In the genomic region with DNA sequence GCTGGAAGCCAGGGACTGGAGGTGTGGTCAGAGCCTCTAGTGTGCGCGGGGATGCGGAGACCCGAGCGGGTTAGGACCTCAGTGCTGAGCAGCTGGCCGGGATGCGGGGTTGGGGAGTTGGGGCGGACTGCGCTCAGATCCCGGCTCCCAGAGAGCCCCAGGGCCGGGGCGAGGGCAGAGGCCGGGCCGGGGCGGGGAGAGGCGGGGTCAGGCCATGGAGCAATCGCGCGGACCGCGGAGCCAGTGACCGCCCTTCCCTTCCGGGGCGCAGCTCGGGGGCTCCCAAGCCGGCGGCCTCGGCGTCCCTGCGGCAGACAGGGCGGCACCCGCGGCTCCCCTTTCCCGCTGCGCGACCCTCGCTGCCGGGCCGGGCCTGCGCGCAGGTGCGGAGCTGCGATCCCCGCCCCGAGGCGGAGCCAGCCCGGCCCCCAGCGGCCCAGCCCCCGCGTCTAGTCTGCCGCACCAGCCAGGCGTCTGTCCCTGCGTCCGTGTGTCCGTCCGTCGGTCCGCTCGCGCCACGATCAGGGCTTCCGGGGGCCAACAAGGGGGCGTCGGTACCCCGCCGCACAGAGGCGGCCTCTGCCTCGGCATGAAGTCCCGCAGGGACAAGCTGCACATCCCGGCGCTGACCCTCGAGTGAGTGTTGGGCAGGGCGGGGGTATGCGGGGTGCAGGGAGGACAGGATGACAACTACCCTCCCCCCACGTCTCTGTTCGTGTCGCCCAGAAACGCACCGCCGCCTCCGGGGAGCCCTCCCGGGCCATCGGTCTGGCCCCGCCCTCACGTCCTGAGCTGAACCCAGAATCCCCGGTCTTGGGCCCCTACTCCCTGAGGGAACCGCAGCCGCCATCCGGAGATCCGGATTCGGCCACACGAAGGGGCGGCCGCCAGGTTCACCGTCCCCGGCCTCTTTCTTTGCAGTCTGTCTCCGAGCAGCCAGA, we compare ENCODE assay signal across 8 cellular contexts. TPM values are rescaled to one million over a fixed set of nuclear protein-coding genes. Genes with fewer than 3 reads are reported as not detected.
DNase-seq lines count a peak whose midpoint lies in the region; ATAC-seq and TF ChIP-seq lines count a peak whose summit lies in the region.

No MANE protein-coding gene starts in this region.

- H3K4me3 Mint-ChIP-seq in CD4-positive, alpha-beta T cell = peak overlapping the region; percentile 86
- peak overlapping the region; percentile 71 for H3K4me3 Mint-ChIP-seq in activated CD4-positive, alpha-beta T cell treated with anti-CD3 and anti-CD28 coated beads, Interleukin-2, amount 10 ng/mL, durations not matched to agents 7 days and 5 days

- peak; percentile 77 for ATAC-seq in CD4-positive, alpha-beta T cell (ENCODE audit: poor library complexity)
- peak; percentile 41 for ATAC-seq in HG03432 (IDR thresholded peaks at IDR 0.05; ENCODE audit: unreplicated experiment)

- DNase-seq in CD4-positive, alpha-beta T cell = peak in 6 of 10 experiments; percentile 21 to 63 (median 48)
- peak; percentile 46 for DNase-seq in activated CD4-positive, alpha-beta T cell treated with anti-CD3 and anti-CD28 coated beads, Interleukin-2, amount 10 ng/mL, durations not matched to agents 7 days and 5 days
- peak; percentile 33 for DNase-seq in epidermal melanocyte (ENCODE audit: insufficient read length, low spot score)
- no peak for DNase-seq in dedifferentiated amniotic fluid mesenchymal stem cell (ENCODE audit: extremely low spot score)
- no peak for DNase-seq in NCI-H1048 (lab: John Stamatoyannopoulos, UW)

- H3K27ac ChIP-seq in CD4-positive, alpha-beta T cell (ENCODE audit: low read depth, low read length) = peak overlapping the region; percentile 29
- peak overlapping the region; percentile 53 for H3K27ac ChIP-seq in muscle layer of duodenum (ENCODE audit: low read length)
- H3K27ac ChIP-seq in thymus (ENCODE audit: low read depth) = peak overlapping the region; percentile 26

- CTCF ChIA-PET in CD4-positive, alpha-beta T cell (lab: Charles Lee) = interaction anchor here (1.3 to 2.3 kb wide), 3 partner anchors 42 to 58 kb away, joined by 5 to 8 read pairs (median 6); a partner anchor contains a TSS
- CTCF ChIA-PET in activated CD4-positive, alpha-beta T cell treated with anti-CD3 and anti-CD28 coated beads, Interleukin-2, amount 10 ng/mL, durations not matched to agents 7 days and 5 days (lab: Charles Lee) = interaction anchor here (0.7 to 3.0 kb wide), 11 partner anchors 12 to 178 kb away, joined by 3 to 10 read pairs (median 4); a partner anchor contains a TSS

- H3K27me3 Mint-ChIP-seq in CD4-positive, alpha-beta T cell = no peaks in the 10 kb centered on the region
- H3K27me3 Mint-ChIP-seq in activated CD4-positive, alpha-beta T cell treated with anti-CD3 and anti-CD28 coated beads, Interleukin-2, amount 10 ng/mL, durations not matched to agents 7 days and 5 days = no peaks in the 10 kb centered on the region

- POLR2A ChIA-PET in CD4-positive, alpha-beta T cell (lab: Charles Lee) = interaction anchor here (1.0 to 8.8 kb wide), 8 partner anchors 9 to 170 kb away, joined by 3 to 99 read pairs (median 10); a partner anchor contains a TSS
- POLR2A ChIA-PET in activated CD4-positive, alpha-beta T cell treated with anti-CD3 and anti-CD28 coated beads, Interleukin-2, amount 10 ng/mL, durations not matched to agents 7 days and 5 days (lab: Charles Lee) = no interaction called here

- H3K36me3 ChIP-seq in muscle layer of duodenum (ENCODE audit: control insufficient read depth in 1 of 2, insufficient read depth in 2 of 2, low read length in 2 of 2) = peaks cover 0 to 3% of the 10 kb centered on the region in 2 donors
- H3K36me3 ChIP-seq in thymus (ENCODE audit: control insufficient read depth, insufficient read depth) = no peaks in the 10 kb centered on the region

- H3K9me3 ChIP-seq in CD4-positive, alpha-beta T cell (ENCODE audit: control insufficient read depth, low read length) = no peaks in the 10 kb centered on the region
- H3K9me3 ChIP-seq in muscle layer of duodenum (ENCODE audit: control insufficient read depth in 1 of 2, low read length in 2 of 2) (no peaks in the 10 kb centered on the region), thymus (ENCODE audit: control insufficient read depth) (no peaks in the 10 kb centered on the region)

- peaks cover 10% of the 10 kb centered on the region for H3K36me3 Mint-ChIP-seq in CD4-positive, alpha-beta T cell (ENCODE audit: low read depth)
- peaks cover 3% of the 10 kb centered on the region for H3K36me3 Mint-ChIP-seq in activated CD4-positive, alpha-beta T cell treated with anti-CD3 and anti-CD28 coated beads, Interleukin-2, amount 10 ng/mL, durations not matched to agents 7 days and 5 days (ENCODE audit: low read depth)

- H3K4me1 ChIP-seq in muscle layer of duodenum (ENCODE audit: control insufficient read depth in 1 of 2, insufficient read depth in 2 of 2, low read length in 2 of 2) (peaks cover 0 to 15% of the 10 kb centered on the region in 2 donors), thymus (ENCODE audit: control insufficient read depth, insufficient read depth, low read length) (peaks cover 12% of the 10 kb centered on the region)

- WGBS in thymus = 2% methylated on average over 97 of the region's 97 CpGs

- H3K27me3 ChIP-seq in CD4-positive, alpha-beta T cell (ENCODE audit: control insufficient read depth, insufficient read depth, low read length) = no peaks in the 10 kb centered on the region
- H3K27me3 ChIP-seq in muscle layer of duodenum (ENCODE audit: low read depth, low read length) (no peaks in the 10 kb centered on the region), thymus (ENCODE audit: control insufficient read depth, insufficient read depth) (peaks cover 3% of the 10 kb centered on the region)

- no peaks in the 10 kb centered on the region for H3K9me3 Mint-ChIP-seq in CD4-positive, alpha-beta T cell
- no peaks in the 10 kb centered on the region for H3K9me3 Mint-ChIP-seq in activated CD4-positive, alpha-beta T cell treated with anti-CD3 and anti-CD28 coated beads, Interleukin-2, amount 10 ng/mL, durations not matched to agents 7 days and 5 days

- TF ChIP-seq CTCF in CD4-positive, alpha-beta T cell (IDR thresholded peaks at IDR 0.05) = no peak

- intact Hi-C loops in CD4-positive, alpha-beta T cell (cut with DNase I, micrococcal nuclease) = loop anchor here in 1 of 2 experiments (10.0 kb wide), 1 partner anchor 215 kb away; a partner anchor contains a TSS

- H3K4me3 ChIP-seq in muscle layer of duodenum (ENCODE audit: low read depth in 1 of 2, low read length in 2 of 2) = peak overlapping the region; percentile 62 to 80
- peak overlapping the region; percentile 69 for H3K4me3 ChIP-seq in thymus (ENCODE audit: low read length)

- H3K27ac Mint-ChIP-seq in CD4-positive, alpha-beta T cell = peak overlapping the region; percentile 73
- peak overlapping the region; percentile 52 for H3K27ac Mint-ChIP-seq in activated CD4-positive, alpha-beta T cell treated with anti-CD3 and anti-CD28 coated beads, Interleukin-2, amount 10 ng/mL, durations not matched to agents 7 days and 5 days

- peaks cover 26% of the 10 kb centered on the region for H3K4me1 Mint-ChIP-seq in CD4-positive, alpha-beta T cell (ENCODE audit: low read depth)
- H3K4me1 Mint-ChIP-seq in activated CD4-positive, alpha-beta T cell treated with anti-CD3 and anti-CD28 coated beads, Interleukin-2, amount 10 ng/mL, durations not matched to agents 7 days and 5 days = peaks cover 17% of the 10 kb centered on the region

RNA-seq across cellular contexts. Expression of a gene that starts 12.4 kb away (rescaled TPM):
- 10 to 100 TPM; 16.1 to 16.4 TPM for total RNA-seq in CD4-positive, alpha-beta T cell
- 10 to 100 TPM; 31.0 to 35.8 TPM for total RNA-seq in activated CD4-positive, alpha-beta T cell treated with anti-CD3 and anti-CD28 coated beads, Interleukin-2, amount 10 ng/mL, durations not matched to agents 7 days and 5 days
- 8.9 TPM for polyA plus RNA-seq in thymus

RNA-seq across cellular contexts. Expression of a gene that starts 23.3 kb away (rescaled TPM):
- total RNA-seq in CD4-positive, alpha-beta T cell = 10 to 100 TPM; 20.5 to 22.5 TPM
- 10 to 100 TPM; 81.8 to 86.8 TPM for total RNA-seq in activated CD4-positive, alpha-beta T cell treated with anti-CD3 and anti-CD28 coated beads, Interleukin-2, amount 10 ng/mL, durations not matched to agents 7 days and 5 days
- polyA plus RNA-seq in thymus = 3.7 TPM

RNA-seq across cellular contexts. Expression of a gene that starts 43.0 kb away (rescaled TPM):
- 1 to 10 TPM; 4.6 to 5.6 TPM for total RNA-seq in CD4-positive, alpha-beta T cell
- 10 to 100 TPM; 12.6 to 13.1 TPM for total RNA-seq in activated CD4-positive, alpha-beta T cell treated with anti-CD3 and anti-CD28 coated beads, Interleukin-2, amount 10 ng/mL, durations not matched to agents 7 days and 5 days
- polyA plus RNA-seq in thymus = 15.1 TPM

Comparison
In these comparisons a context has a peak if more than half of its experiments do, and no peak if none do; other contexts are left out.
1. DNase-seq: peak in CD4-positive, alpha-beta T cell (6 of 10), activated CD4-positive, alpha-beta T cell treated with anti-CD3 and anti-CD28 coated beads, Interleukin-2, amount 10 ng/mL, durations not matched to agents 7 days and 5 days (single experiment) and epidermal melanocyte (single experiment); none in dedifferentiated amniotic fluid mesenchymal stem cell (single experiment) and NCI-H1048 (single experiment).
2. Peak in every context shown above with its lines, with median percentiles within 50 percentile points of each other: H3K27ac ChIP-seq.